Comparison of ENCODE assay signal across 8 cellular contexts in the genomic region with DNA sequence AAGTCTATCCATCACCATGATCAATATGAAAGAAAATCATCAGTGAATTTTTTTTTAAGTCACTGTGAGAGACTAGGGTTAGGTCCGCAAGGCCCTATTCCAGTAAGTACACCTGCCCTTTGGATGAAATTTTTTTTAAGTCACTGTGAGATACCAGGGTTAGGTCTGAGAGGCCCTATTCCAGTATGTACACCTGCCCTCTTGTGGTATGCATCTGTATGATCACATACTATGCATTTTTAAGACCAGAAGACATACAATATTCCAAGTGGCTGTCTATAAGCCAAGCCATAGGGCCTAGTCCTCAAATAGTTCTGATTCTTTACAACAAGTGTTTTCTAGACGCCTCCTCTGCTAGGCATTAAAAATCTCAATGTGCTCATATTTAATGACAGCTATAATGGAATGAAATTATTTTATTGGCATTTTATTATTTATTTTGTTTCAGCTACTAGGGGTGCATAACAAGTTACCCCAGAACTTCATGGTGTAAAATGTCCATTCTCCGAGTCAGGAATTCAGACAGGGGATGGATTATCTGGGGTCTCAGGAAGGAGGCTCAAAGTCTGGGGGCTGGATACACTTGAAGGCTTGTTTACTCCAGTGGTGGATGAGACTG. TPM values are rescaled to one million over a fixed set of nuclear protein-coding genes. Genes with fewer than 3 reads are reported as not detected.
A peak's percentile ranks its signal among the peaks of the same experiment; 100 is the strongest.
DNase-seq lines count a peak whose midpoint lies in the region; ATAC-seq and TF ChIP-seq lines count a peak whose summit lies in the region.

No MANE protein-coding gene starts in this region.

- no peak overlapping the region for H3K4me3 Mint-ChIP-seq in activated CD8-positive, alpha-beta T cell treated with anti-CD3 and anti-CD28 coated beads for 36 hours

- no peak overlapping the region for H3K4me3 ChIP-seq in HFF-Myc (replicated peaks; ENCODE audit: low read depth, low read length)
- H3K4me3 ChIP-seq in epithelial cell of esophagus (ENCODE audit: low read length), result no peak overlapping the region
- H3K4me3 ChIP-seq in upper lobe of right lung, result no peak overlapping the region

- H3K27ac Mint-ChIP-seq in activated CD8-positive, alpha-beta T cell treated with anti-CD3 and anti-CD28 coated beads for 36 hours, result no peak overlapping the region

- H3K27ac ChIP-seq in upper lobe of right lung, result no peak overlapping the region

- H3K36me3 Mint-ChIP-seq in activated CD8-positive, alpha-beta T cell treated with anti-CD3 and anti-CD28 coated beads for 36 hours (ENCODE audit: low read depth), result no peaks in the 10 kb centered on the region

- H3K27me3 ChIP-seq in upper lobe of right lung, result no peaks in the 10 kb centered on the region

- H3K9me3 ChIP-seq in upper lobe of right lung, result no peaks in the 10 kb centered on the region

- no peaks in the 10 kb centered on the region for H3K9me3 Mint-ChIP-seq in activated CD8-positive, alpha-beta T cell treated with anti-CD3 and anti-CD28 coated beads for 36 hours

- H3K27me3 Mint-ChIP-seq in activated CD8-positive, alpha-beta T cell treated with anti-CD3 and anti-CD28 coated beads for 36 hours, result peaks cover 6% of the 10 kb centered on the region

- peak; percentile 44 for TF ChIP-seq CTCF in HFF-Myc (IDR thresholded peaks at IDR 0.05; ENCODE audit: low read depth, low read length, missing control alignments)
- TF ChIP-seq CTCF in epithelial cell of esophagus (IDR thresholded peaks at IDR 0.05; ENCODE audit: insufficient read depth, low read depth, low read length, missing control alignments), result peak; percentile 71
- TF ChIP-seq CTCF in upper lobe of right lung (IDR thresholded peaks at IDR 0.05), result peak; percentile 16
- TF ChIP-seq CTCF in activated CD8-positive, alpha-beta T cell treated with anti-CD3 and anti-CD28 coated beads for 36 hours (IDR thresholded peaks at IDR 0.05), result no peak

- H3K4me1 Mint-ChIP-seq in activated CD8-positive, alpha-beta T cell treated with anti-CD3 and anti-CD28 coated beads for 36 hours (ENCODE audit: low read depth), result no peaks in the 10 kb centered on the region

- no peaks in the 10 kb centered on the region for H3K4me1 ChIP-seq in upper lobe of right lung

- ATAC-seq in upper lobe of right lung (peak; percentile 46), GM19463 (IDR thresholded peaks at IDR 0.05; ENCODE audit: unreplicated experiment) (no peak)
- ATAC-seq in activated CD8-positive, alpha-beta T cell treated with anti-CD3 and anti-CD28 coated beads for 36 hours, result no peak

- no peaks in the 10 kb centered on the region for H3K36me3 ChIP-seq in upper lobe of right lung

- DNase-seq in DMS 273 treated with DMSO at 0.1 percent for 48 hours (lab: John Stamatoyannopoulos, UW) (peak; percentile 22), HFF-Myc (ENCODE audit: extremely low read depth, low read depth) (no peak), NCI-H748 (lab: John Stamatoyannopoulos, UW; ENCODE audit: unreplicated experiment) (peak; percentile 69), epithelial cell of esophagus (ENCODE audit: low read depth) (peak; percentile 78), upper lobe of right lung (no peak), cerebellar nuclear complex (lab: John Stamatoyannopoulos, UW) (no peak)
- no peak for DNase-seq in activated CD8-positive, alpha-beta T cell treated with anti-CD3 and anti-CD28 coated beads for 36 hours

- intact Hi-C loops in upper lobe of right lung (cut with DNase I), result no loop called here
- intact Hi-C loops in activated CD8-positive, alpha-beta T cell treated with anti-CD3 and anti-CD28 coated beads for 36 hours (cut with micrococcal nuclease), result no loop called here

- CTCF ChIA-PET in activated CD8-positive, alpha-beta T cell treated with anti-CD3 and anti-CD28 coated beads for 36 hours (lab: Charles Lee), result no interaction called here

- POLR2A ChIA-PET in activated CD8-positive, alpha-beta T cell treated with anti-CD3 and anti-CD28 coated beads for 36 hours (lab: Charles Lee), result no interaction called here

RNA-seq across cellular contexts. Expression of a gene that starts 53.1 kb away (rescaled TPM):
- not detected for total RNA-seq in upper lobe of right lung
- total RNA-seq in activated CD8-positive, alpha-beta T cell treated with anti-CD3 and anti-CD28 coated beads for 36 hours, result not detected

Comparison
In these comparisons a context has a peak if more than half of its experiments do, and no peak if none do; other contexts are left out.
1. DNase-seq: peak in DMS 273 treated with DMSO at 0.1 percent for 48 hours (single experiment), NCI-H748 (single experiment) and epithelial cell of esophagus (single experiment); none in HFF-Myc (single experiment), upper lobe of right lung (single experiment), activated CD8-positive, alpha-beta T cell treated with anti-CD3 and anti-CD28 coated beads for 36 hours (single experiment) and cerebellar nuclear complex (0 of 2).